29 cellular contexts compared by ENCODE assay signal in genomic region chr6:70860920-70861319, GRCh38.
"Had no signal": no experiment of that assay in that cellular context is flagged by ENCODE, and none has a peak within 500 bp of the region (broad histone marks: within the 10 kb centered on the region; RNA-seq: fewer than 3 reads in every experiment).

No MANE protein-coding gene starts in this region.

- H3K36me3 ChIP-seq: gastrocnemius medialis had no signal

- ATAC-seq: activated CD4-positive, CD25-positive, alpha-beta regulatory T cell treated with anti-CD3 and anti-CD28 coated beads, Interleukin-2, amount 50 U/mL, for 24 hours; activated CD8-positive, alpha-beta T cell treated with anti-CD3 and anti-CD28 coated beads for 36 hours; activated naive CD4-positive, alpha-beta T cell treated with anti-CD3 and anti-CD28 coated beads, Interleukin-2, amount 50 U/mL, for 72 hours; activated T-cell treated with anti-CD3 and anti-CD28 coated beads, Interleukin-2, amount 50 U/mL, for 4 hours; foreskin keratinocyte; gastrocnemius medialis; heart left ventricle had no signal

- DNase-seq: activated B cell treated with CpG ODN at 0.5 μM for 24 hours; activated CD4-positive, alpha-beta T cell treated with anti-CD3 and anti-CD28 coated beads for 48 hours; activated CD4-positive, alpha-beta T cell treated with anti-CD3 and anti-CD28 coated beads, Interleukin-2, amount 50 U/mL, for 1 hour; activated CD4-positive, alpha-beta T cell treated with anti-CD3 and anti-CD28 coated beads, Interleukin-2, amount 50 U/mL, for 48 hours; activated CD8-positive, alpha-beta memory T cell treated with anti-CD3 and anti-CD28 coated beads for 24 hours; activated CD8-positive, alpha-beta T cell treated with anti-CD3 and anti-CD28 coated beads for 36 hours; activated effector memory CD4-positive, alpha-beta T cell treated with anti-CD3 and anti-CD28 coated beads, Interleukin-2, amount 50 U/mL, for 16 hours; activated naive CD4-positive, alpha-beta T cell treated with anti-CD3 and anti-CD28 coated beads for 36 hours; activated naive CD8-positive, alpha-beta T cell treated with anti-CD3 and anti-CD28 coated beads, Interleukin-2, amount 10 ng/mL, durations not matched to agents 7 days and 5 days; activated T-cell treated with anti-CD3 and anti-CD28 coated beads, Interleukin-2, amount 50 U/mL, for 4 hours; amniotic stem cell; anterior cingulate cortex; brain microvascular endothelial cell; cortex of kidney; effector CD8-positive, alpha-beta T cell; endodermal cell; erythroblast; foreskin keratinocyte; gastrocnemius medialis; glutamatergic neuron; heart left ventricle; hypothalamus; T-helper 2 cell had no signal

- H3K27me3 ChIP-seq: brain microvascular endothelial cell, esophagus muscularis mucosa, foreskin keratinocyte, gastrocnemius medialis, heart left ventricle had no signal

- H3K27ac ChIP-seq: brain microvascular endothelial cell, esophagus muscularis mucosa, foreskin keratinocyte, gastrocnemius medialis, heart left ventricle, VCaP had no signal

- H3K4me1 ChIP-seq: esophagus muscularis mucosa, foreskin keratinocyte, gastrocnemius medialis had no signal

- H3K4me3 ChIP-seq: esophagus muscularis mucosa, gastrocnemius medialis, heart left ventricle had no signal

- H3K9me3 ChIP-seq: esophagus muscularis mucosa, gastrocnemius medialis, heart left ventricle had no signal

- FAIRE-seq: astrocyte, bronchial epithelial cell had no signal
